Comparison of ENCODE assay signal across 37 cellular contexts in genomic region chr4:104829761-104830160, GRCh38.
"Had no signal": no experiment of that assay in that cellular context is flagged by ENCODE, and none has a peak within 500 bp of the region (broad histone marks: within the 10 kb centered on the region; RNA-seq: fewer than 3 reads in every experiment).

No MANE protein-coding gene starts in this region.

- H3K4me1 Mint-ChIP-seq: activated CD4-positive, alpha-beta memory T cell treated with anti-CD3 and anti-CD28 coated beads, Interleukin-2, amount 10 ng/mL, durations not matched to agents 7 days and 5 days; activated CD4-positive, alpha-beta T cell treated with anti-CD3 and anti-CD28 coated beads for 36 hours; activated CD4-positive, alpha-beta T cell treated with anti-CD3 and anti-CD28 coated beads, Interleukin-2, amount 10 ng/mL, durations not matched to agents 7 days and 5 days; activated CD8-positive, alpha-beta memory T cell treated with anti-CD3 and anti-CD28 coated beads, Interleukin-2, amount 10 ng/mL, durations not matched to agents 7 days and 5 days; activated naive CD4-positive, alpha-beta T cell treated with anti-CD3 and anti-CD28 coated beads, Interleukin-2, amount 10 ng/mL, durations not matched to agents 7 days and 5 days; activated naive CD4-positive, alpha-beta T cell treated with anti-CD3 and anti-CD28 coated beads, Interleukin-2, amount 50 U/mL, for 24 hours; activated naive CD8-positive, alpha-beta T cell treated with anti-CD3 and anti-CD28 coated beads, Interleukin-2, amount 50 U/mL, for 24 hours; brain; central memory CD8-positive, alpha-beta T cell had no signal

- H3K27ac Mint-ChIP-seq: activated CD4-positive, alpha-beta memory T cell treated with anti-CD3 and anti-CD28 coated beads, Interleukin-2, amount 10 ng/mL, durations not matched to agents 7 days and 5 days; activated CD4-positive, alpha-beta T cell treated with anti-CD3 and anti-CD28 coated beads for 36 hours; activated CD4-positive, alpha-beta T cell treated with anti-CD3 and anti-CD28 coated beads, Interleukin-2, amount 10 ng/mL, durations not matched to agents 7 days and 5 days; activated CD8-positive, alpha-beta memory T cell treated with anti-CD3 and anti-CD28 coated beads, Interleukin-2, amount 10 ng/mL, durations not matched to agents 7 days and 5 days; activated CD8-positive, alpha-beta T cell treated with anti-CD3 and anti-CD28 coated beads, Interleukin-2, amount 10 ng/mL, durations not matched to agents 7 days and 5 days; activated naive CD4-positive, alpha-beta T cell treated with anti-CD3 and anti-CD28 coated beads, Interleukin-2, amount 10 ng/mL, durations not matched to agents 7 days and 5 days; activated naive CD4-positive, alpha-beta T cell treated with anti-CD3 and anti-CD28 coated beads, Interleukin-2, amount 50 U/mL, for 24 hours; activated naive CD8-positive, alpha-beta T cell; activated naive CD8-positive, alpha-beta T cell treated with anti-CD3 and anti-CD28 coated beads, Interleukin-2, amount 10 ng/mL, durations not matched to agents 7 days and 5 days; activated naive CD8-positive, alpha-beta T cell treated with anti-CD3 and anti-CD28 coated beads, Interleukin-2, amount 50 U/mL, for 24 hours; activated T-cell treated with anti-CD3 and anti-CD28 coated beads, Interleukin-2, amount 50 U/mL, for 24 hours; brain; T-helper 1 cell treated with Interleukin-12 subunit alpha and Interleukin-12 subunit beta and Interleukin-4 antibody, amounts not matched to agents 30 μg/mL and 1 μg/mL, for 36 hours; T-helper 2 cell treated with Interferon-gamma antibody and Interleukin-4, amounts not matched to agents 5 μg/mL and 100 μg/mL, for 36 hours; WTC11 had no signal

- H3K9me3 Mint-ChIP-seq: activated CD4-positive, alpha-beta memory T cell treated with anti-CD3 and anti-CD28 coated beads, Interleukin-2, amount 10 ng/mL, durations not matched to agents 7 days and 5 days; activated CD4-positive, alpha-beta T cell treated with anti-CD3 and anti-CD28 coated beads, Interleukin-2, amount 10 ng/mL, durations not matched to agents 7 days and 5 days; activated naive CD4-positive, alpha-beta T cell treated with anti-CD3 and anti-CD28 coated beads, Interleukin-2, amount 10 ng/mL, durations not matched to agents 7 days and 5 days; activated naive CD4-positive, alpha-beta T cell treated with anti-CD3 and anti-CD28 coated beads, Interleukin-2, amount 50 U/mL, for 24 hours; activated naive CD8-positive, alpha-beta T cell treated with anti-CD3 and anti-CD28 coated beads, Interleukin-2, amount 10 ng/mL, durations not matched to agents 7 days and 5 days; activated naive CD8-positive, alpha-beta T cell treated with anti-CD3 and anti-CD28 coated beads, Interleukin-2, amount 50 U/mL, for 24 hours; activated T-cell treated with anti-CD3 and anti-CD28 coated beads, Interleukin-2, amount 50 U/mL, for 24 hours; brain; T-helper 1 cell treated with Interleukin-12 subunit alpha and Interleukin-12 subunit beta and Interleukin-4 antibody, amounts not matched to agents 30 μg/mL and 1 μg/mL, for 36 hours; T-helper 2 cell treated with Interferon-gamma antibody and Interleukin-4, amounts not matched to agents 5 μg/mL and 100 μg/mL, for 36 hours; WTC11 had no signal

- H3K4me3 ChIP-seq: ascending aorta, cardiac muscle cell had no signal

- H3K27ac ChIP-seq: ascending aorta, cardiac muscle cell, WERI-Rb-1 had no signal

- H3K4me3 Mint-ChIP-seq: activated CD4-positive, alpha-beta memory T cell treated with anti-CD3 and anti-CD28 coated beads, Interleukin-2, amount 10 ng/mL, durations not matched to agents 7 days and 5 days; activated CD4-positive, alpha-beta T cell treated with anti-CD3 and anti-CD28 coated beads for 36 hours; activated CD4-positive, alpha-beta T cell treated with anti-CD3 and anti-CD28 coated beads, Interleukin-2, amount 10 ng/mL, durations not matched to agents 7 days and 5 days; activated CD8-positive, alpha-beta memory T cell treated with anti-CD3 and anti-CD28 coated beads, Interleukin-2, amount 10 ng/mL, durations not matched to agents 7 days and 5 days; activated CD8-positive, alpha-beta T cell treated with anti-CD3 and anti-CD28 coated beads, Interleukin-2, amount 10 ng/mL, durations not matched to agents 7 days and 5 days; activated naive CD4-positive, alpha-beta T cell treated with anti-CD3 and anti-CD28 coated beads, Interleukin-2, amount 10 ng/mL, durations not matched to agents 7 days and 5 days; activated naive CD4-positive, alpha-beta T cell treated with anti-CD3 and anti-CD28 coated beads, Interleukin-2, amount 50 U/mL, for 24 hours; activated naive CD8-positive, alpha-beta T cell; activated naive CD8-positive, alpha-beta T cell treated with anti-CD3 and anti-CD28 coated beads, Interleukin-2, amount 10 ng/mL, durations not matched to agents 7 days and 5 days; activated naive CD8-positive, alpha-beta T cell treated with anti-CD3 and anti-CD28 coated beads, Interleukin-2, amount 50 U/mL, for 24 hours; activated T-cell treated with anti-CD3 and anti-CD28 coated beads, Interleukin-2, amount 50 U/mL, for 24 hours; brain; central memory CD8-positive, alpha-beta T cell; T-helper 1 cell treated with Interleukin-12 subunit alpha and Interleukin-12 subunit beta and Interleukin-4 antibody, amounts not matched to agents 30 μg/mL and 1 μg/mL, for 36 hours; T-helper 2 cell treated with Interferon-gamma antibody and Interleukin-4, amounts not matched to agents 5 μg/mL and 100 μg/mL, for 36 hours; WTC11 had no signal

- ATAC-seq: activated CD4-positive, alpha-beta T cell treated with anti-CD3 and anti-CD28 coated beads for 36 hours; activated CD4-positive, CD25-positive, alpha-beta regulatory T cell treated with anti-CD3 and anti-CD28 coated beads, Interleukin-2, amount 50 U/mL, for 24 hours; activated CD8-positive, alpha-beta memory T cell treated with anti-CD3 and anti-CD28 coated beads, Interleukin-2, amount 10 ng/mL, durations not matched to agents 7 days and 5 days; activated CD8-positive, alpha-beta T cell treated with anti-CD3 and anti-CD28 coated beads, Interleukin-2, amount 10 ng/mL, durations not matched to agents 7 days and 5 days; activated naive CD8-positive, alpha-beta T cell treated with anti-CD3 and anti-CD28 coated beads, Interleukin-2, amount 50 U/mL, for 24 hours; WTC11 had no signal

- H3K36me3 Mint-ChIP-seq: activated CD8-positive, alpha-beta memory T cell treated with anti-CD3 and anti-CD28 coated beads, Interleukin-2, amount 10 ng/mL, durations not matched to agents 7 days and 5 days; activated naive CD4-positive, alpha-beta T cell treated with anti-CD3 and anti-CD28 coated beads, Interleukin-2, amount 10 ng/mL, durations not matched to agents 7 days and 5 days; activated naive CD4-positive, alpha-beta T cell treated with anti-CD3 and anti-CD28 coated beads, Interleukin-2, amount 50 U/mL, for 24 hours; activated naive CD8-positive, alpha-beta T cell; activated naive CD8-positive, alpha-beta T cell treated with anti-CD3 and anti-CD28 coated beads, Interleukin-2, amount 10 ng/mL, durations not matched to agents 7 days and 5 days; brain; WTC11 had no signal

- H3K27me3 ChIP-seq: ascending aorta, cardiac muscle cell had no signal

- FAIRE-seq: bronchial epithelial cell had no signal

- H3K4me1 ChIP-seq: ascending aorta had no signal

- H3K36me3 ChIP-seq: ascending aorta, cardiac muscle cell, WERI-Rb-1 had no signal

- DNase-seq: activated CD4-positive, alpha-beta memory T cell treated with anti-CD3 and anti-CD28 coated beads, Interleukin-2, amount 10 ng/mL, durations not matched to agents 7 days and 5 days; activated CD4-positive, alpha-beta T cell treated with anti-CD3 and anti-CD28 coated beads for 1 hour; activated CD4-positive, alpha-beta T cell treated with anti-CD3 and anti-CD28 coated beads for 36 hours; activated CD4-positive, alpha-beta T cell treated with anti-CD3 and anti-CD28 coated beads for 48 hours; activated CD4-positive, alpha-beta T cell treated with anti-CD3 and anti-CD28 coated beads, Interleukin-2, amount 10 ng/mL, durations not matched to agents 7 days and 5 days; activated CD4-positive, alpha-beta T cell treated with anti-CD3 and anti-CD28 coated beads, Interleukin-2, amount 50 U/mL, for 48 hours; activated CD4-positive, CD25-positive, alpha-beta regulatory T cell; activated CD8-positive, alpha-beta memory T cell treated with anti-CD3 and anti-CD28 coated beads for 24 hours; activated CD8-positive, alpha-beta memory T cell treated with anti-CD3 and anti-CD28 coated beads, Interleukin-2, amount 10 ng/mL, durations not matched to agents 7 days and 5 days; activated CD8-positive, alpha-beta memory T cell treated with anti-CD3 and anti-CD28 coated beads, Interleukin-2, amount 50 U/mL, for 48 hours; activated CD8-positive, alpha-beta T cell treated with anti-CD3 and anti-CD28 coated beads, Interleukin-2, amount 10 ng/mL, durations not matched to agents 7 days and 5 days; activated effector memory CD4-positive, alpha-beta T cell treated with Interleukin-2 at 50 U/mL for 16 hours; activated gamma-delta T cell; activated naive CD4-positive, alpha-beta T cell treated with anti-CD3 and anti-CD28 coated beads, Interleukin-2, amount 10 ng/mL, durations not matched to agents 7 days and 5 days; activated naive CD4-positive, alpha-beta T cell treated with Interleukin-2 at 50 U/mL for 16 hours; activated naive CD8-positive, alpha-beta T cell treated with anti-CD3 and anti-CD28 coated beads, Interleukin-2, amount 10 ng/mL, durations not matched to agents 7 days and 5 days; activated naive CD8-positive, alpha-beta T cell treated with anti-CD3 and anti-CD28 coated beads, Interleukin-2, amount 50 U/mL, for 24 hours; activated T-cell treated with anti-CD3 and anti-CD28 coated beads, Interleukin-2, amount 50 U/mL, for 24 hours; activated T-cell treated with anti-CD3 and anti-CD28 coated beads, Interleukin-2, amount 50 U/mL, for 48 hours; amygdala; anterior cingulate cortex; caudate nucleus; cerebellar nuclear complex; T-helper 2 cell; T-helper 9 cell; WERI-Rb-1 had no signal

- H3K27me3 Mint-ChIP-seq: activated CD4-positive, alpha-beta memory T cell treated with anti-CD3 and anti-CD28 coated beads, Interleukin-2, amount 10 ng/mL, durations not matched to agents 7 days and 5 days; activated CD4-positive, alpha-beta T cell treated with anti-CD3 and anti-CD28 coated beads, Interleukin-2, amount 10 ng/mL, durations not matched to agents 7 days and 5 days; activated CD8-positive, alpha-beta memory T cell treated with anti-CD3 and anti-CD28 coated beads, Interleukin-2, amount 10 ng/mL, durations not matched to agents 7 days and 5 days; activated naive CD4-positive, alpha-beta T cell treated with anti-CD3 and anti-CD28 coated beads, Interleukin-2, amount 10 ng/mL, durations not matched to agents 7 days and 5 days; activated naive CD8-positive, alpha-beta T cell; activated naive CD8-positive, alpha-beta T cell treated with anti-CD3 and anti-CD28 coated beads, Interleukin-2, amount 10 ng/mL, durations not matched to agents 7 days and 5 days; central memory CD8-positive, alpha-beta T cell had no signal
